ENCODE assay signal across 9 cellular contexts in genomic region chr4:121712001-121712655, GRCh38. TPM values are rescaled to one million over a fixed set of nuclear protein-coding genes. Genes with fewer than 3 reads are reported as not detected.
DNase-seq lines count a peak whose midpoint lies in the region; ATAC-seq, FAIRE-seq and TF ChIP-seq lines count a peak whose summit lies in the region.
"Had no signal": no experiment of that assay in that cellular context is flagged by ENCODE, and none has a peak within 500 bp of the region (broad histone marks: within the 10 kb centered on the region; RNA-seq: fewer than 3 reads in every experiment).

No MANE protein-coding gene starts in this region.

- H3K4me3 ChIP-seq in GM23248 (peak overlapping the region; percentile 66), adipocyte (ENCODE audit: low read length) (peak overlapping the region; percentile 53), keratinocyte (ENCODE audit: control insufficient read depth in 2 of 3, extremely low read depth in 1 of 3, insufficient read depth in 2 of 3, low read depth in 1 of 3, low read length in 3 of 3) (peak overlapping the region in 2 of 3 experiments; percentile 43 to 68), testis (peak overlapping the region in 1 of 2 donors; percentile 18)

- H3K4me1 ChIP-seq in GM23248 (ENCODE audit: insufficient read depth) (peaks cover 26% of the 10 kb centered on the region), adipocyte (ENCODE audit: control insufficient read depth, insufficient read depth, low read length) (peaks cover 48% of the 10 kb centered on the region), keratinocyte (ENCODE audit: control insufficient read depth, extremely low read depth, insufficient read depth, low read length) (peaks cover 12% of the 10 kb centered on the region), testis (peaks cover 19% of the 10 kb centered on the region)

- TF ChIP-seq CTCF in keratinocyte (optimal IDR thresholded peaks at IDR 0.05 in 1 of 3, IDR thresholded peaks at IDR 0.05 in 1 of 3, conservative IDR thresholded peaks at IDR 0.05 in 1 of 3; ENCODE audit: extremely low read depth in 1 of 3, insufficient read depth in 2 of 3, low read length in 3 of 3) (peak in 2 of 3 experiments; percentile 6 to 13), testis (IDR thresholded peaks at IDR 0.05) (no peak), GM13977 (IDR thresholded peaks at IDR 0.05; ENCODE audit: extremely low read depth, insufficient read depth, missing control alignments) (no peak)

- DNase-seq in GM23248 (peak; percentile 47), adipocyte (ENCODE audit: low read depth) (no peak), keratinocyte (ENCODE audit: low read depth, low spot score) (no peak), testis (no peak), GM13977 (ENCODE audit: low spot score) (no peak), T-helper 2 cell (no peak)
- DNase-seq in activated T-cell treated with anti-CD3 and anti-CD28 coated beads, Interleukin-2, amount 50 U/mL, for 4 hours: no peak

- peaks cover 14% of the 10 kb centered on the region for H3F3A ChIP-seq in GM23248 (ENCODE audit: insufficient read depth)

- H3K36me3 ChIP-seq in GM23248 (ENCODE audit: low read depth): no peaks in the 10 kb centered on the region
- no peaks in the 10 kb centered on the region for H3K36me3 ChIP-seq in adipocyte (ENCODE audit: control insufficient read depth, insufficient read depth, low read length, severe bottlenecking)
- no peaks in the 10 kb centered on the region for H3K36me3 ChIP-seq in keratinocyte (ENCODE audit: control insufficient read depth in 2 of 2, extremely low read depth in 1 of 2, insufficient read depth in 2 of 2, low read length in 2 of 2)
- H3K36me3 ChIP-seq in testis (ENCODE audit: low read depth, missing control alignments): no peaks in the 10 kb centered on the region

- H2AFZ ChIP-seq in GM23248 (peak overlapping the region; percentile 82; the same call in 1 of the 2 replicates), keratinocyte (ENCODE audit: control insufficient read depth, low read length) (peak overlapping the region; percentile 81)

- no peaks in the 10 kb centered on the region for H3K79me2 ChIP-seq in GM23248 (ENCODE audit: insufficient read depth)
- H3K79me2 ChIP-seq in keratinocyte (ENCODE audit: control insufficient read depth, insufficient read depth, low read length): no peaks in the 10 kb centered on the region

- H3K9me3 ChIP-seq in GM23248 (ENCODE audit: low read depth) (no peaks in the 10 kb centered on the region), adipocyte (ENCODE audit: control insufficient read depth, low read length) (no peaks in the 10 kb centered on the region), keratinocyte (ENCODE audit: control insufficient read depth, low read depth, low read length) (no peaks in the 10 kb centered on the region), testis (no peaks in the 10 kb centered on the region)

- no peak for TF ChIP-seq POLR2A in testis (IDR thresholded peaks at IDR 0.05)

- dilution Hi-C loops in keratinocyte (cut with MboI; ENCODE audit: extremely low pct_ligation_motif_present, low sequenced_read_pairs): no loop called here

- H3K9me2 ChIP-seq in GM23248 (ENCODE audit: insufficient read depth): no peaks in the 10 kb centered on the region

- no peak overlapping the region for H3K4me3 Mint-ChIP-seq in activated T-cell treated with anti-CD3 and anti-CD28 coated beads, Interleukin-2, amount 50 U/mL, for 4 hours

- H3K4me1 Mint-ChIP-seq in activated T-cell treated with anti-CD3 and anti-CD28 coated beads, Interleukin-2, amount 50 U/mL, for 4 hours (ENCODE audit: low read depth): peaks cover 15% of the 10 kb centered on the region

- H3K9ac ChIP-seq in GM23248 (peak overlapping the region; percentile 81), adipocyte (ENCODE audit: low read length) (peak overlapping the region; percentile 63), keratinocyte (ENCODE audit: control insufficient read depth, extremely low read depth, insufficient read depth, low read length) (peak overlapping the region; percentile 81)

- peak overlapping the region; percentile 89 for H3K27ac ChIP-seq in GM23248
- H3K27ac ChIP-seq in keratinocyte (ENCODE audit: control insufficient read depth, insufficient read depth, low read length): peak overlapping the region; percentile 89
- H3K27ac ChIP-seq in testis: peak overlapping the region; percentile 80 to 84

- no peaks in the 10 kb centered on the region for H3K36me3 Mint-ChIP-seq in activated T-cell treated with anti-CD3 and anti-CD28 coated beads, Interleukin-2, amount 50 U/mL, for 4 hours (ENCODE audit: insufficient read depth)

- H3K9me1 ChIP-seq in keratinocyte (ENCODE audit: control insufficient read depth, extremely low read depth, insufficient read depth, low read length): peaks cover 6% of the 10 kb centered on the region

- H3K9me3 Mint-ChIP-seq in activated T-cell treated with anti-CD3 and anti-CD28 coated beads, Interleukin-2, amount 50 U/mL, for 4 hours: no peaks in the 10 kb centered on the region
- H3K9me3 Mint-ChIP-seq: activated T-helper 1 cell treated with anti-CD3 and anti-CD28 coated beads, Interleukin-12 subunit alpha, Interleukin-12 subunit beta, Interleukin-2, Interleukin-4 antibody, amounts not matched to agents 30 ng/mL and 10 ng/mL and 1 ng/mL, durations not matched to agents 14 hours and 24 hours and 36 hours had no signal

- no peak for ATAC-seq in activated T-cell treated with anti-CD3 and anti-CD28 coated beads, Interleukin-2, amount 50 U/mL, for 4 hours
- no peak for ATAC-seq in GM19324 (IDR thresholded peaks at IDR 0.05; ENCODE audit: low FRiP score, unreplicated experiment)

- H3K4me2 ChIP-seq in GM23248 (ENCODE audit: unreplicated experiment): peak overlapping the region; percentile 95
- H3K4me2 ChIP-seq in keratinocyte (ENCODE audit: control insufficient read depth, extremely low read depth, insufficient read depth, low read depth, low read length): peak overlapping the region; percentile 95

- H3K27me3 ChIP-seq in GM23248 (replicated peaks; ENCODE audit: insufficient read depth) (no peaks in the 10 kb centered on the region), adipocyte (replicated peaks; ENCODE audit: control insufficient read depth, insufficient read depth, low read length) (no peaks in the 10 kb centered on the region), keratinocyte (ENCODE audit: control insufficient read depth, extremely low read depth, insufficient read depth, low read length) (no peaks in the 10 kb centered on the region), testis (no peaks in the 10 kb centered on the region)

- WGBS in GM23248 (ENCODE audit: low coverage in 1 of 2, low lambda C conversion rate in 2 of 2, missing lambda C conversion rate in 2 of 2), 2 experiments: 36 to 38% methylated on average over 7 of the region's 7 CpGs
- 36 to 37% methylated on average over 7 of the region's 7 CpGs for WGBS in testis, 2 donors

- intact Hi-C loops in testis (cut with DNase I; ENCODE audit: low total_unique reads): no loop called here

- H3K27me3 Mint-ChIP-seq in activated T-cell treated with anti-CD3 and anti-CD28 coated beads, Interleukin-2, amount 50 U/mL, for 4 hours (ENCODE audit: low read depth): peaks cover 48% of the 10 kb centered on the region

- peak; percentile 74 for FAIRE-seq in keratinocyte (lab: Jason Lieb, UNC)

- no peaks in the 10 kb centered on the region for H4K20me1 ChIP-seq in GM23248 (ENCODE audit: insufficient read depth)
- H4K20me1 ChIP-seq in keratinocyte (ENCODE audit: control insufficient read depth, extremely low read depth, insufficient read depth, low read length): no peaks in the 10 kb centered on the region

- in situ Hi-C loops in GM23248 (cut with MboI) (no loop called here), GM13977 (cut with MboI; ENCODE audit: low pct_unique_long_range_greater_than_20kb, low sequenced_read_pairs, unreplicated experiment) (no loop called here)

RNA-seq across cellular contexts. Expression of gene ANXA5, which starts 15.3 kb away (rescaled TPM):
- 1,082 and 1,164 TPM in 2 replicates for total RNA-seq in GM23248 (2014; rRNA removed; shearing (Covaris generic))
- polyA plus RNA-seq in GM23248 (2016; fragmentation: Nextera tagmentation; extraction: Ambion mirVana) (1,730 and 1,770 TPM in 2 replicates), keratinocyte (318 to 527 TPM (median 512 TPM) in 3 replicates), testis (ENCODE audit: insufficient read depth, low read depth, low replicate concordance) (250 TPM)
- polyA plus RNA-seq in keratinocyte (2011; ENCODE audit: low read depth): 211 TPM
- polyA plus RNA-seq in keratinocyte (2011; cell fraction: cytosol; rRNA removed): 330 and 533 TPM in 2 replicates
- 283 and 314 TPM in 2 replicates for polyA plus RNA-seq in keratinocyte (2011; cell fraction: nucleus; rRNA removed)
- polyA plus RNA-seq in keratinocyte (2012; ENCODE audit: low replicate concordance): 134 and 409 TPM in 2 replicates
- polyA minus RNA-seq in keratinocyte: 100 to 249 TPM (median 157 TPM) in 3 replicates
- polyA minus RNA-seq in keratinocyte (2011; cell fraction: cytosol; rRNA and poly(A)+ RNA removed): 298 TPM
- 63.0 and 106 TPM in 2 replicates for polyA minus RNA-seq in keratinocyte (2011; cell fraction: nucleus; rRNA and poly(A)+ RNA removed)
- 100 to 1,000 TPM; 193 to 264 TPM for total RNA-seq in testis
- 10 to 100 TPM; 37.0 to 69.5 (median 59.4) TPM for total RNA-seq in activated T-cell treated with anti-CD3 and anti-CD28 coated beads, Interleukin-2, amount 50 U/mL, for 4 hours

RNA-seq across cellular contexts. Expression of gene SMIM43, which starts 52.8 kb away (rescaled TPM):
- 3.4 and 3.5 TPM in 2 replicates for total RNA-seq in GM23248 (2014; rRNA removed; shearing (Covaris generic))
- polyA plus RNA-seq in GM23248 (2016; fragmentation: Nextera tagmentation; extraction: Ambion mirVana) (1.4 TPM in 2 replicates), keratinocyte (0.03 TPM in 1 of 3 replicates, not detected in the others), testis (ENCODE audit: insufficient read depth, low read depth, low replicate concordance) (0.30 TPM)
- not detected for polyA plus RNA-seq in keratinocyte (2011; ENCODE audit: low read depth)
- polyA plus RNA-seq in keratinocyte (2011; cell fraction: cytosol; rRNA removed): not detected in 2 replicates
- not detected in 2 replicates for polyA plus RNA-seq in keratinocyte (2011; cell fraction: nucleus; rRNA removed)
- not detected in 2 replicates for polyA plus RNA-seq in keratinocyte (2012; ENCODE audit: low replicate concordance)
- not detected in 3 replicates for polyA minus RNA-seq in keratinocyte
- not detected for polyA minus RNA-seq in keratinocyte (2011; cell fraction: cytosol; rRNA and poly(A)+ RNA removed)
- not detected in 2 replicates for polyA minus RNA-seq in keratinocyte (2011; cell fraction: nucleus; rRNA and poly(A)+ RNA removed)
- under 1 TPM; 0.25 to 0.87 TPM for total RNA-seq in testis
- total RNA-seq in activated T-cell treated with anti-CD3 and anti-CD28 coated beads, Interleukin-2, amount 50 U/mL, for 4 hours: not detected
- total RNA-seq: activated T-helper 1 cell treated with anti-CD3 and anti-CD28 coated beads, Interleukin-12 subunit alpha, Interleukin-12 subunit beta, Interleukin-2, Interleukin-4 antibody, amounts not matched to agents 30 ng/mL and 10 ng/mL and 1 ng/mL, durations not matched to agents 14 hours and 24 hours and 36 hours had no signal

Comparison
In these comparisons a context has a peak if more than half of its experiments do, and no peak if none do; other contexts are left out.
1. CTCF ChIP-seq: peak in keratinocyte (2 of 3); none in testis (0 of 3) and GM13977 (single experiment).
2. Peak in every context shown above with its lines, with median percentiles within 50 percentile points of each other: H3K27ac ChIP-seq and H3K9ac ChIP-seq.